ENCODE assay signal across 9 cellular contexts in genomic region chr3:168865022-168865551, GRCh38.
A peak's percentile ranks its signal among the peaks of the same experiment; 100 is the strongest.
DNase-seq lines count a peak whose midpoint lies in the region; ATAC-seq and TF ChIP-seq lines count a peak whose summit lies in the region.
"Had no signal": no experiment of that assay in that cellular context is flagged by ENCODE, and none has a peak within 500 bp of the region (broad histone marks: within the 10 kb centered on the region; RNA-seq: fewer than 3 reads in every experiment).

No MANE protein-coding gene starts in this region.

- CTCF ChIA-PET in CD4-positive, alpha-beta T cell (lab: Charles Lee): no interaction called here

- H3K27ac Mint-ChIP-seq in CD4-positive, alpha-beta T cell: no peak overlapping the region
- H3K27ac Mint-ChIP-seq in GM23338: no peak overlapping the region

- no peak overlapping the region for H3K9ac ChIP-seq in SU-DHL-6 (ENCODE audit: low read length)

- H3K9me3 ChIP-seq in CD4-positive, alpha-beta T cell (ENCODE audit: control insufficient read depth, low read length): no peaks in the 10 kb centered on the region
- no peaks in the 10 kb centered on the region for H3K9me3 ChIP-seq in SU-DHL-6 (ENCODE audit: insufficient read depth, low read length)
- no peaks in the 10 kb centered on the region for H3K9me3 ChIP-seq in right cardiac atrium (ENCODE audit: control insufficient read depth, low read length)

- TF ChIP-seq CTCF in CD4-positive, alpha-beta T cell (IDR thresholded peaks at IDR 0.05): peak; percentile 54
- TF ChIP-seq CTCF in GM23338 (conservative IDR thresholded peaks at IDR 0.05; ENCODE audit: low read depth in 2 of 2): peak in 1 of 2 experiments; percentile 90; a peak in 3 of 4 replicates
- TF ChIP-seq CTCF in SU-DHL-6 (IDR thresholded peaks at IDR 0.05; ENCODE audit: insufficient read depth, low read length, poor library complexity, severe bottlenecking): peak; percentile 82
- no peak for TF ChIP-seq CTCF in omental fat pad (IDR thresholded peaks at IDR 0.05)

- no peak overlapping the region for H2AFZ ChIP-seq in GM23338
- no peak overlapping the region for H2AFZ ChIP-seq in SU-DHL-6 (ENCODE audit: low read depth, low read length, severe bottlenecking)

- H3K79me2 ChIP-seq in GM23338 (replicated peaks; ENCODE audit: insufficient read depth) (no peaks in the 10 kb centered on the region), SU-DHL-6 (ENCODE audit: insufficient read depth, low read length) (no peaks in the 10 kb centered on the region)

- no peaks in the 10 kb centered on the region for H3K27me3 ChIP-seq in CD4-positive, alpha-beta T cell (ENCODE audit: control insufficient read depth, insufficient read depth, low read length)
- H3K27me3 ChIP-seq in GM23338 (ENCODE audit: insufficient read depth) (no peaks in the 10 kb centered on the region), SU-DHL-6 (ENCODE audit: low read length) (no peaks in the 10 kb centered on the region), right cardiac atrium (ENCODE audit: control insufficient read depth, insufficient read depth) (no peaks in the 10 kb centered on the region)

- no peaks in the 10 kb centered on the region for H3K36me3 Mint-ChIP-seq in CD4-positive, alpha-beta T cell (ENCODE audit: low read depth)
- no peaks in the 10 kb centered on the region for H3K36me3 Mint-ChIP-seq in GM23338 (ENCODE audit: low read depth)

- POLR2A ChIA-PET in CD4-positive, alpha-beta T cell (lab: Charles Lee): no interaction called here

- no peaks in the 10 kb centered on the region for H3K36me3 ChIP-seq in GM23338 (ENCODE audit: insufficient read depth)
- no peaks in the 10 kb centered on the region for H3K36me3 ChIP-seq in SU-DHL-6 (ENCODE audit: low read length)

- H3K9me2 ChIP-seq in GM23338 (ENCODE audit: insufficient read depth) (no peaks in the 10 kb centered on the region), SU-DHL-6 (replicated peaks; ENCODE audit: insufficient read depth, low read length) (no peaks in the 10 kb centered on the region)

- no peaks in the 10 kb centered on the region for H3K27me3 Mint-ChIP-seq in CD4-positive, alpha-beta T cell
- H3K27me3 Mint-ChIP-seq in GM23338 (ENCODE audit: insufficient read depth, low read depth, poor library complexity): no peaks in the 10 kb centered on the region

- DNase-seq in CD4-positive, alpha-beta T cell: no peak
- DNase-seq in GM23338 (ENCODE audit: low spot score) (peak; percentile 65), right cardiac atrium (no peak), KG1 (lab: John Stamatoyannopoulos, UW) (no peak), omental fat pad (ENCODE audit: low spot score) (no peak)

- no peak overlapping the region for H3K4me3 Mint-ChIP-seq in CD4-positive, alpha-beta T cell
- no peak overlapping the region for H3K4me3 Mint-ChIP-seq in GM23338

- H3K4me2 ChIP-seq in GM23338 (no peak overlapping the region), SU-DHL-6 (ENCODE audit: low read depth, low read length, poor library complexity, severe bottlenecking) (no peak overlapping the region)

- H3K4me1 ChIP-seq in GM23338 (ENCODE audit: insufficient read depth): 0 out of 2 replicates have a peak, but pooled peaks cover 8% of the 10 kb centered on the region
- H3K4me1 ChIP-seq in right cardiac atrium (ENCODE audit: control insufficient read depth, insufficient read depth, low read length): no peaks in the 10 kb centered on the region

- no peak overlapping the region for H3K4me3 ChIP-seq in GM23338
- no peak overlapping the region for H3K4me3 ChIP-seq in SU-DHL-6 (ENCODE audit: insufficient read depth, low read length, poor library complexity, severe bottlenecking)
- peak overlapping the region; percentile 34 for H3K4me3 ChIP-seq in right cardiac atrium (ENCODE audit: low read length)
- H3K4me3 ChIP-seq: SK-N-MC had no signal

- H3K9me3 Mint-ChIP-seq in CD4-positive, alpha-beta T cell: no peaks in the 10 kb centered on the region
- H3K9me3 Mint-ChIP-seq in GM23338: no peaks in the 10 kb centered on the region

- no peaks in the 10 kb centered on the region for H4K20me1 ChIP-seq in GM23338 (replicated peaks; ENCODE audit: insufficient read depth)
- no peaks in the 10 kb centered on the region; the same call in 1 of the 2 replicates for H4K20me1 ChIP-seq in SU-DHL-6 (ENCODE audit: low read depth, low read length)

- H3K4me1 Mint-ChIP-seq in CD4-positive, alpha-beta T cell (ENCODE audit: low read depth): no peaks in the 10 kb centered on the region
- H3K4me1 Mint-ChIP-seq in GM23338: peaks cover 10% of the 10 kb centered on the region; the same call in 2 of the 3 replicates

- H3K27ac ChIP-seq in CD4-positive, alpha-beta T cell (ENCODE audit: low read depth, low read length): no peak overlapping the region
- H3K27ac ChIP-seq in GM23338 (ENCODE audit: low read depth): no peak overlapping the region
- no peak overlapping the region for H3K27ac ChIP-seq in SU-DHL-6 (ENCODE audit: low read depth, low read length)
- no peak overlapping the region for H3K27ac ChIP-seq in right cardiac atrium (ENCODE audit: low read length)
- H3K27ac ChIP-seq: SK-N-MC had no signal

- 0% methylated on average over 1 of the region's 1 CpG for WGBS in right cardiac atrium

- ATAC-seq in CD4-positive, alpha-beta T cell (ENCODE audit: poor library complexity): no peak
- ATAC-seq in GM23338 (no peak), right cardiac atrium (no peak), HG03095 (IDR thresholded peaks at IDR 0.05; ENCODE audit: unreplicated experiment) (no peak), HG03196 (IDR thresholded peaks at IDR 0.05; ENCODE audit: unreplicated experiment) (no peak), omental fat pad (ENCODE audit: low FRiP score) (no peak)

- intact Hi-C loops in CD4-positive, alpha-beta T cell (cut with DNase I, micrococcal nuclease): loop anchor here in 1 of 2 experiments (10.0 kb wide), 1 partner anchor 880 kb away; no protein-coding TSS in a partner anchor
- intact Hi-C loops in right cardiac atrium (cut with DNase I): no loop called here

- H3F3A ChIP-seq in GM23338 (replicated peaks; ENCODE audit: low read depth): no peaks in the 10 kb centered on the region
- no peaks in the 10 kb centered on the region for H3F3A ChIP-seq in SU-DHL-6 (ENCODE audit: insufficient read depth)

TF ChIP-seq in GM23338, 12 proteins besides CTCF, POLR2A, EP300 and RAD21:
- TF ChIP-seq ZNF114 (CRISPR knock-in tag; IDR thresholded peaks at IDR 0.05): no peak

Comparison
In these comparisons a context has a peak if more than half of its experiments do, and no peak if none do; other contexts are left out.
1. CTCF ChIP-seq: peak in CD4-positive, alpha-beta T cell (single experiment) and SU-DHL-6 (single experiment); none in omental fat pad (0 of 3).